1 cellular context compared by ENCODE assay signal in the genomic region with DNA sequence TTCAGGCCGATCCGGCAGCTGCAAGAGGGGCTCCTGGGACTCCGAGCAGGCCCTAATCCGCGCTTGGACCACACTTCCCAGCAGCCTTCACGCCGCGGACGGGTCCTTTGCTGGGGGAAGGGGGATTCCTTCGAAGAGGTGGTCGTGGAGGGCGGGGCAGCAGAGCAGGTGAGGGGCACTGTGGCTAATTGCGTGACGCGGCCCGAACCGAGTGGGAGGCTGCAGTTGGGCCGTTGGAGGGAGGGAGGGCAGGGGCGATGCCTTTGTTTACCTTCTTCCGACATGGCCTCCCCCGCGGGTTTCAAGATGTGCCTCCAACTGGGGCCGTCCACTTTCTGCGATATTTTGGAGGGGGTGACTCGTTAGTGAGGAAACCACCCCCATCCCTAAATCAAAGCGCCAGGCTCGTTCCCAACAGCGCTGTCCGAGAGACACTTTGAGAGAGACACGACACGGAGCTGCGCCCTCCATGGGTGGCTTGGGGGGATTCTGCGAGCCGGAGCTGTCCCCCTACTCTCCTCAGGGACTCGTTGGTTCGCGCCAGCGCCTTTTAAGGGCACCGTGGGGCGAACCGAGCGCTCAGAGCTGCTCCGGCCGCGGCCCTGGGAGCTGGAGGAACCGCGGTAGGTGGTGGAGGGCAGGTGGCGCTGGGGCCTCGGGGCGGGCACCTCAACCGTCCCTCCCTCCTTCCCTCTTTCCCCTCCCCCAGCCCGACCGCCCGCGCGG.
A peak's percentile ranks its signal among the peaks of the same experiment; 100 is the strongest.
TF ChIP-seq lines count a peak whose summit lies in the region.

A gene (plus strand): TSS at position 582 of the 726 bp plus-strand sequence. CDS start 3,070 bp downstream, outside the sequence.

TF ChIP-seq in HepG2, 621 proteins besides CTCF, POLR2A, EP300 and RAD21 (continued from another document and continues in another):
- TF ChIP-seq, protein P1, sequence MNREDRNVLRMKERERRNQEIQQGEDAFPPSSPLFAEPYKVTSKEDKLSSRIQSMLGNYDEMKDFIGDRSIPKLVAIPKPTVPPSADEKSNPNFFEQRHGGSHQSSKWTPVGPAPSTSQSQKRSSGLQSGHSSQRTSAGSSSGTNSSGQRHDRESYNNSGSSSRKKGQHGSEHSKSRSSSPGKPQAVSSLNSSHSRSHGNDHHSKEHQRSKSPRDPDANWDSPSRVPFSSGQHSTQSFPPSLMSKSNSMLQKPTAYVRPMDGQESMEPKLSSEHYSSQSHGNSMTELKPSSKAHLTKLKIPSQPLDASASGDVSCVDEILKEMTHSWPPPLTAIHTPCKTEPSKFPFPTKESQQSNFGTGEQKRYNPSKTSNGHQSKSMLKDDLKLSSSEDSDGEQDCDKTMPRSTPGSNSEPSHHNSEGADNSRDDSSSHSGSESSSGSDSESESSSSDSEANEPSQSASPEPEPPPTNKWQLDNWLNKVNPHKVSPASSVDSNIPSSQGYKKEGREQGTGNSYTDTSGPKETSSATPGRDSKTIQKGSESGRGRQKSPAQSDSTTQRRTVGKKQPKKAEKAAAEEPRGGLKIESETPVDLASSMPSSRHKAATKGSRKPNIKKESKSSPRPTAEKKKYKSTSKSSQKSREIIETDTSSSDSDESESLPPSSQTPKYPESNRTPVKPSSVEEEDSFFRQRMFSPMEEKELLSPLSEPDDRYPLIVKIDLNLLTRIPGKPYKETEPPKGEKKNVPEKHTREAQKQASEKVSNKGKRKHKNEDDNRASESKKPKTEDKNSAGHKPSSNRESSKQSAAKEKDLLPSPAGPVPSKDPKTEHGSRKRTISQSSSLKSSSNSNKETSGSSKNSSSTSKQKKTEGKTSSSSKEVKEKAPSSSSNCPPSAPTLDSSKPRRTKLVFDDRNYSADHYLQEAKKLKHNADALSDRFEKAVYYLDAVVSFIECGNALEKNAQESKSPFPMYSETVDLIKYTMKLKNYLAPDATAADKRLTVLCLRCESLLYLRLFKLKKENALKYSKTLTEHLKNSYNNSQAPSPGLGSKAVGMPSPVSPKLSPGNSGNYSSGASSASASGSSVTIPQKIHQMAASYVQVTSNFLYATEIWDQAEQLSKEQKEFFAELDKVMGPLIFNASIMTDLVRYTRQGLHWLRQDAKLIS (CRISPR knock-in tag; IDR thresholded peaks at IDR 0.05), result no peak; the same call in 1 of the 2 replicates
- TF ChIP-seq MYNN (CRISPR knock-in tag; IDR thresholded peaks at IDR 0.05; ENCODE audit: low read depth) (no peak), CAMTA2 (CRISPR knock-in tag; IDR thresholded peaks at IDR 0.05; ENCODE audit: borderline replicate concordance) (no peak), FOXC1 (CRISPR knock-in tag; IDR thresholded peaks at IDR 0.05; ENCODE audit: borderline replicate concordance) (peak; percentile 80; the same call in 1 of the 2 replicates), KLF9 (CRISPR knock-in tag; IDR thresholded peaks at IDR 0.05; ENCODE audit: low read depth) (peak; percentile 58; the same call in 1 of the 2 replicates), ZNF672 (CRISPR knock-in tag; IDR thresholded peaks at IDR 0.05) (no peak), ZNF530 (CRISPR knock-in tag; IDR thresholded peaks at IDR 0.05; ENCODE audit: low read depth) (no peak), NFRKB (IDR thresholded peaks at IDR 0.05) (no peak), IRX3 (CRISPR knock-in tag; IDR thresholded peaks at IDR 0.05; ENCODE audit: borderline replicate concordance, low read depth) (peak; percentile 89), SP140L (CRISPR knock-in tag; IDR thresholded peaks at IDR 0.05; ENCODE audit: borderline replicate concordance) (0 out of 2 replicates have a peak, but pooled peaks have one; percentile 57), ZNF20 (CRISPR knock-in tag; IDR thresholded peaks at IDR 0.05) (no peak), ZNF780A (CRISPR knock-in tag; IDR thresholded peaks at IDR 0.05) (0 out of 2 replicates have a peak, but pooled peaks have one; percentile 73), ZMAT3 (CRISPR knock-in tag; conservative IDR thresholded peaks at IDR 0.05) (peak; percentile 6; the same call in 1 of the 2 replicates), SYNCRIP (IDR thresholded peaks at IDR 0.05; ENCODE audit: insufficient read depth, low read depth, low read length) (no peak), ZSCAN25 (CRISPR knock-in tag; IDR thresholded peaks at IDR 0.05) (peak; percentile 7; the same call in 1 of the 2 replicates), CBX5 (CRISPR knock-in tag; IDR thresholded peaks at IDR 0.05; ENCODE audit: borderline replicate concordance) (0 out of 2 replicates have a peak, but pooled peaks have one; percentile 53), HOXA9 (CRISPR knock-in tag; IDR thresholded peaks at IDR 0.05; ENCODE audit: borderline replicate concordance) (0 out of 2 replicates have a peak, but pooled peaks have one; percentile 76), ARNT2 (CRISPR knock-in tag; IDR thresholded peaks at IDR 0.05; ENCODE audit: low read depth) (peak; percentile 84), HMGA1 (CRISPR knock-in tag; conservative IDR thresholded peaks at IDR 0.05) (no peak), PCBP1 (IDR thresholded peaks at IDR 0.05; ENCODE audit: borderline replicate concordance, low read depth, low read length) (peak; percentile 93), REPIN1 (CRISPR knock-in tag; IDR thresholded peaks at IDR 0.05; ENCODE audit: borderline replicate concordance, low read depth) (peak; percentile 86; the same call in 1 of the 2 replicates), YEATS4 (CRISPR knock-in tag; IDR thresholded peaks at IDR 0.05; ENCODE audit: borderline replicate concordance) (peak; percentile 85), HOXD1 (CRISPR knock-in tag; IDR thresholded peaks at IDR 0.05) (peak; percentile 80), ZNF484 (CRISPR knock-in tag; IDR thresholded peaks at IDR 0.05; ENCODE audit: borderline replicate concordance, low read depth) (no peak), ZMYM4 (CRISPR knock-in tag; IDR thresholded peaks at IDR 0.05) (peak; percentile 69), ONECUT2 (CRISPR knock-in tag; IDR thresholded peaks at IDR 0.05) (no peak), GABPB1 (CRISPR knock-in tag; IDR thresholded peaks at IDR 0.05) (peak; percentile 84), ZNF24 (IDR thresholded peaks at IDR 0.05) (no peak), MLLT10 (CRISPR knock-in tag; IDR thresholded peaks at IDR 0.05) (no peak)
- TF ChIP-seq, protein P2, sequence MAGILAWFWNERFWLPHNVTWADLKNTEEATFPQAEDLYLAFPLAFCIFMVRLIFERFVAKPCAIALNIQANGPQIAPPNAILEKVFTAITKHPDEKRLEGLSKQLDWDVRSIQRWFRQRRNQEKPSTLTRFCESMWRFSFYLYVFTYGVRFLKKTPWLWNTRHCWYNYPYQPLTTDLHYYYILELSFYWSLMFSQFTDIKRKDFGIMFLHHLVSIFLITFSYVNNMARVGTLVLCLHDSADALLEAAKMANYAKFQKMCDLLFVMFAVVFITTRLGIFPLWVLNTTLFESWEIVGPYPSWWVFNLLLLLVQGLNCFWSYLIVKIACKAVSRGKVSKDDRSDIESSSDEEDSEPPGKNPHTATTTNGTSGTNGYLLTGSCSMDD (CRISPR knock-in tag; IDR thresholded peaks at IDR 0.05), result no peak
- TF ChIP-seq, protein P3, sequence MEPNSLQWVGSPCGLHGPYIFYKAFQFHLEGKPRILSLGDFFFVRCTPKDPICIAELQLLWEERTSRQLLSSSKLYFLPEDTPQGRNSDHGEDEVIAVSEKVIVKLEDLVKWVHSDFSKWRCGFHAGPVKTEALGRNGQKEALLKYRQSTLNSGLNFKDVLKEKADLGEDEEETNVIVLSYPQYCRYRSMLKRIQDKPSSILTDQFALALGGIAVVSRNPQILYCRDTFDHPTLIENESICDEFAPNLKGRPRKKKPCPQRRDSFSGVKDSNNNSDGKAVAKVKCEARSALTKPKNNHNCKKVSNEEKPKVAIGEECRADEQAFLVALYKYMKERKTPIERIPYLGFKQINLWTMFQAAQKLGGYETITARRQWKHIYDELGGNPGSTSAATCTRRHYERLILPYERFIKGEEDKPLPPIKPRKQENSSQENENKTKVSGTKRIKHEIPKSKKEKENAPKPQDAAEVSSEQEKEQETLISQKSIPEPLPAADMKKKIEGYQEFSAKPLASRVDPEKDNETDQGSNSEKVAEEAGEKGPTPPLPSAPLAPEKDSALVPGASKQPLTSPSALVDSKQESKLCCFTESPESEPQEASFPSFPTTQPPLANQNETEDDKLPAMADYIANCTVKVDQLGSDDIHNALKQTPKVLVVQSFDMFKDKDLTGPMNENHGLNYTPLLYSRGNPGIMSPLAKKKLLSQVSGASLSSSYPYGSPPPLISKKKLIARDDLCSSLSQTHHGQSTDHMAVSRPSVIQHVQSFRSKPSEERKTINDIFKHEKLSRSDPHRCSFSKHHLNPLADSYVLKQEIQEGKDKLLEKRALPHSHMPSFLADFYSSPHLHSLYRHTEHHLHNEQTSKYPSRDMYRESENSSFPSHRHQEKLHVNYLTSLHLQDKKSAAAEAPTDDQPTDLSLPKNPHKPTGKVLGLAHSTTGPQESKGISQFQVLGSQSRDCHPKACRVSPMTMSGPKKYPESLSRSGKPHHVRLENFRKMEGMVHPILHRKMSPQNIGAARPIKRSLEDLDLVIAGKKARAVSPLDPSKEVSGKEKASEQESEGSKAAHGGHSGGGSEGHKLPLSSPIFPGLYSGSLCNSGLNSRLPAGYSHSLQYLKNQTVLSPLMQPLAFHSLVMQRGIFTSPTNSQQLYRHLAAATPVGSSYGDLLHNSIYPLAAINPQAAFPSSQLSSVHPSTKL (CRISPR knock-in tag; IDR thresholded peaks at IDR 0.05), result peak; percentile 51; the same call in 1 of the 2 replicates
- TF ChIP-seq, protein P4, sequence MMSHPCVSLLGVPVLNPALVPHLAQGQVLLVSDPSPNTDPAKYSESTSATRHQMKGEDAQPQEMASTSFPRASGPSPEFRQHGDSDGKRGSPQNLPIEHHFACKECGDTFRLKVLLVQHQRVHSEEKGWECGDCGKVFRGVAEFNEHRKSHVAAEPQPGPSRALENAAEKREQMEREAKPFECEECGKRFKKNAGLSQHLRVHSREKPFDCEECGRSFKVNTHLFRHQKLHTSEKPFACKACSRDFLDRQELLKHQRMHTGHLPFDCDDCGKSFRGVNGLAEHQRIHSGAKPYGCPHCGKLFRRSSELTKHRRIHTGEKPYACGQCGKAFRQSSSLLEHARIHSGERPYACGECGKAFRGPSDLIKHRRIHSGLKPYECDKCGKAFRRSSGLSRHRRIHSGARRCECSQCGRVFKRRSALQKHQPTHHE (CRISPR knock-in tag; IDR thresholded peaks at IDR 0.05; ENCODE audit: borderline replicate concordance), result peak; percentile 93; the same call in 1 of the 2 replicates
- TF ChIP-seq, protein P5, sequence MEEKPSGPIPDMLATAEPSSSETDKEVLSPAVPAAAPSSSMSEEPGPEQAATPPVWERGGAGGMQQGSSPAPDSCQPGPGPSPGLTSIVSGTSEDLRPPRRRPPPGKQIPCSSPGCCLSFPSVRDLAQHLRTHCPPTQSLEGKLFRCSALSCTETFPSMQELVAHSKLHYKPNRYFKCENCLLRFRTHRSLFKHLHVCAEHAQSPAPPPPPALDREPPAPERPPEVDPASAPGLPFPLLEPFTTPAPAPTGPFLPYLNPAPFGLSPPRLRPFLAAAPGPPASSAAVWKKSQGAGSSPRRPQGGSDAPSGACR (CRISPR knock-in tag; IDR thresholded peaks at IDR 0.05), result 0 out of 2 replicates have a peak, but pooled peaks have one; percentile 55
- TF ChIP-seq, protein P6, sequence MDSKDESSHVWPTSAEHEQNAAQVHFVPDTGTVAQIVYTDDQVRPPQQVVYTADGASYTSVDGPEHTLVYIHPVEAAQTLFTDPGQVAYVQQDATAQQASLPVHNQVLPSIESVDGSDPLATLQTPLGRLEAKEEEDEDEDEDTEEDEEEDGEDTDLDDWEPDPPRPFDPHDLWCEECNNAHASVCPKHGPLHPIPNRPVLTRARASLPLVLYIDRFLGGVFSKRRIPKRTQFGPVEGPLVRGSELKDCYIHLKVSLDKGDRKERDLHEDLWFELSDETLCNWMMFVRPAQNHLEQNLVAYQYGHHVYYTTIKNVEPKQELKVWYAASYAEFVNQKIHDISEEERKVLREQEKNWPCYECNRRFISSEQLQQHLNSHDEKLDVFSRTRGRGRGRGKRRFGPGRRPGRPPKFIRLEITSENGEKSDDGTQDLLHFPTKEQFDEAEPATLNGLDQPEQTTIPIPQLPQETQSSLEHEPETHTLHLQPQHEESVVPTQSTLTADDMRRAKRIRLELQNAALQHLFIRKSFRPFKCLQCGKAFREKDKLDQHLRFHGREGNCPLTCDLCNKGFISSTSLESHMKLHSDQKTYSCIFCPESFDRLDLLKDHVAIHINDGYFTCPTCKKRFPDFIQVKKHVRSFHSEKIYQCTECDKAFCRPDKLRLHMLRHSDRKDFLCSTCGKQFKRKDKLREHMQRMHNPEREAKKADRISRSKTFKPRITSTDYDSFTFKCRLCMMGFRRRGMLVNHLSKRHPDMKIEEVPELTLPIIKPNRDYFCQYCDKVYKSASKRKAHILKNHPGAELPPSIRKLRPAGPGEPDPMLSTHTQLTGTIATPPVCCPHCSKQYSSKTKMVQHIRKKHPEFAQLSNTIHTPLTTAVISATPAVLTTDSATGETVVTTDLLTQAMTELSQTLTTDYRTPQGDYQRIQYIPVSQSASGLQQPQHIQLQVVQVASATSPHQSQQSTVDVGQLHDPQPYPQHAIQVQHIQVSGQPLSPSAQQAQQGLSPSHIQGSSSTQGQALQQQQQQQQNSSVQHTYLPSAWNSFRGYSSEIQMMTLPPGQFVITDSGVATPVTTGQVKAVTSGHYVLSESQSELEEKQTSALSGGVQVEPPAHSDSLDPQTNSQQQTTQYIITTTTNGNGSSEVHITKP (CRISPR knock-in tag; IDR thresholded peaks at IDR 0.05; ENCODE audit: low read depth), result peak; percentile 99
- TF ChIP-seq, protein P7, sequence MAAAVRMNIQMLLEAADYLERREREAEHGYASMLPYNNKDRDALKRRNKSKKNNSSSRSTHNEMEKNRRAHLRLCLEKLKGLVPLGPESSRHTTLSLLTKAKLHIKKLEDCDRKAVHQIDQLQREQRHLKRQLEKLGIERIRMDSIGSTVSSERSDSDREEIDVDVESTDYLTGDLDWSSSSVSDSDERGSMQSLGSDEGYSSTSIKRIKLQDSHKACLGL (CRISPR knock-in tag; IDR thresholded peaks at IDR 0.05), result peak; percentile 87
- TF ChIP-seq, protein P8, sequence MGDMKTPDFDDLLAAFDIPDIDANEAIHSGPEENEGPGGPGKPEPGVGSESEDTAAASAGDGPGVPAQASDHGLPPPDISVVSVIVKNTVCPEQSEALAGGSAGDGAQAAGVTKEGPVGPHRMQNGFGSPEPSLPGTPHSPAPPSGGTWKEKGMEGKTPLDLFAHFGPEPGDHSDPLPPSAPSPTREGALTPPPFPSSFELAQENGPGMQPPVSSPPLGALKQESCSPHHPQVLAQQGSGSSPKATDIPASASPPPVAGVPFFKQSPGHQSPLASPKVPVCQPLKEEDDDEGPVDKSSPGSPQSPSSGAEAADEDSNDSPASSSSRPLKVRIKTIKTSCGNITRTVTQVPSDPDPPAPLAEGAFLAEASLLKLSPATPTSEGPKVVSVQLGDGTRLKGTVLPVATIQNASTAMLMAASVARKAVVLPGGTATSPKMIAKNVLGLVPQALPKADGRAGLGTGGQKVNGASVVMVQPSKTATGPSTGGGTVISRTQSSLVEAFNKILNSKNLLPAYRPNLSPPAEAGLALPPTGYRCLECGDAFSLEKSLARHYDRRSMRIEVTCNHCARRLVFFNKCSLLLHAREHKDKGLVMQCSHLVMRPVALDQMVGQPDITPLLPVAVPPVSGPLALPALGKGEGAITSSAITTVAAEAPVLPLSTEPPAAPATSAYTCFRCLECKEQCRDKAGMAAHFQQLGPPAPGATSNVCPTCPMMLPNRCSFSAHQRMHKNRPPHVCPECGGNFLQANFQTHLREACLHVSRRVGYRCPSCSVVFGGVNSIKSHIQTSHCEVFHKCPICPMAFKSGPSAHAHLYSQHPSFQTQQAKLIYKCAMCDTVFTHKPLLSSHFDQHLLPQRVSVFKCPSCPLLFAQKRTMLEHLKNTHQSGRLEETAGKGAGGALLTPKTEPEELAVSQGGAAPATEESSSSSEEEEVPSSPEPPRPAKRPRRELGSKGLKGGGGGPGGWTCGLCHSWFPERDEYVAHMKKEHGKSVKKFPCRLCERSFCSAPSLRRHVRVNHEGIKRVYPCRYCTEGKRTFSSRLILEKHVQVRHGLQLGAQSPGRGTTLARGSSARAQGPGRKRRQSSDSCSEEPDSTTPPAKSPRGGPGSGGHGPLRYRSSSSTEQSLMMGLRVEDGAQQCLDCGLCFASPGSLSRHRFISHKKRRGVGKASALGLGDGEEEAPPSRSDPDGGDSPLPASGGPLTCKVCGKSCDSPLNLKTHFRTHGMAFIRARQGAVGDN (CRISPR knock-in tag; IDR thresholded peaks at IDR 0.05), result peak; percentile 79
